In the genomic region with DNA sequence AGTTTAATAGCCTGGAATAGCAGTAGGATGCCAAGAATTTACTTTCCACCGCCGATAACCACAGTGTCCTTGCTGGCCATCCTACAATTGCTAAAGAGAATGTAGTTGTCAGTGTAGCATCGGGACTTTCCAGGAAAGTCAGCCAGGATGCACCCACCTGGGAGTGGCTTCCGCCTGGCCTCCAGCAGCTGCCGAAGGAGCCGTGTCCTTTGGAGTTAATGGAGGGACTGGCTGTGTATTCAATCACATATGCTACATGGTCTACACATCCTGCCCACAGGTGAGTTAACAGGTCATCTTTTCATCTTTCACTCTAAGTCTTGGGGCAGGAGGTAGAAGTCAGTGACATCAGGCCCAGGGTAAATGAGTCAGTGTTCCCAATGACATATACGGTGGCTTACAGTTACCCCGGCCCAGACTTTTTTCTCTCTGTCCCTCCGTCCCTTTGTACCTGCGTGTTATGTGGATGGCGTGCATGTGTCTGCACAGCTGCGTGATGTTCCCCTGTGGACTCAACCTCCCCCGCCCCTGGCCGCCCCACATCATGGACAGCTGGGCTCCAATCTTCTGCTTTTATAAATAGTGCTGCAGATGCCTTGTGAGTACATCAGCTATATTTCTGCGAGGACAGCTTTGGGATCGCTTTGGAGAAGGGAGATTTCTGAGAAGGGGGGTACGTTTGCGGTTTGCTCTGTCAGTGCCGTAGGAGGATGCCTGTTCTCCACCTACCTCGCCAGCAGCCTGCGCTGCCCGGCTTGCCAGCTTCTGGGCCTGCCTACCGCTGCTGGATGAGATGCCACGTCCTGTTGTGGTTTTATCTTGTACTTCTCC, we compare ENCODE assay signal across 13 cellular contexts.
DNase-seq lines count a peak whose midpoint lies in the region; ATAC-seq, FAIRE-seq and TF ChIP-seq lines count a peak whose summit lies in the region.
"Had no signal": no experiment of that assay in that cellular context is flagged by ENCODE, and none has a peak within 500 bp of the region (broad histone marks: within the 10 kb centered on the region; RNA-seq: fewer than 3 reads in every experiment).

No MANE protein-coding gene starts in this region.

- H2AFZ ChIP-seq in Loucy (ENCODE audit: low read length) (no peak overlapping the region), endothelial cell of umbilical vein (ENCODE audit: low read depth, low read length) (no peak overlapping the region)
- H2AFZ ChIP-seq: PC-9 had no signal

- H3K9me3 ChIP-seq in Loucy (ENCODE audit: insufficient read depth, low read depth, low read length): no peaks in the 10 kb centered on the region
- H3K9me3 ChIP-seq in endothelial cell of umbilical vein (replicated peaks; ENCODE audit: control insufficient read depth, insufficient read depth, low read length): no peaks in the 10 kb centered on the region
- peaks cover 0 to 6% (median 0%) of the 10 kb centered on the region in 8 donors for H3K9me3 ChIP-seq in spleen
- H3K9me3 ChIP-seq: tibial nerve had no signal

- POLR2A ChIA-PET in activated CD8-positive, alpha-beta T cell treated with anti-CD3 and anti-CD28 coated beads, Interleukin-2, amount 10 ng/mL, durations not matched to agents 7 days and 5 days (lab: Charles Lee): interaction anchor here (0.5 kb wide), 1 partner anchor 252 kb away, joined by 3 read pairs; no protein-coding TSS in a partner anchor
- POLR2A ChIA-PET in endothelial cell of umbilical vein (lab: Charles Lee): no interaction called here

- no peak overlapping the region for H3K4me3 Mint-ChIP-seq in activated CD8-positive, alpha-beta T cell treated with anti-CD3 and anti-CD28 coated beads, Interleukin-2, amount 10 ng/mL, durations not matched to agents 7 days and 5 days

- no peaks in the 10 kb centered on the region for H3K9me2 ChIP-seq in Loucy (replicated peaks; ENCODE audit: low read depth, low read length)

- H3K36me3 Mint-ChIP-seq in activated CD8-positive, alpha-beta T cell treated with anti-CD3 and anti-CD28 coated beads, Interleukin-2, amount 10 ng/mL, durations not matched to agents 7 days and 5 days (ENCODE audit: low read depth): no peaks in the 10 kb centered on the region

- H3K4me3 ChIP-seq in Loucy (ENCODE audit: low read length, poor library complexity, severe bottlenecking): no peak overlapping the region
- no peak overlapping the region for H3K4me3 ChIP-seq in endothelial cell of umbilical vein (replicated peaks in 1 of 3; ENCODE audit: insufficient read depth in 1 of 3, low read depth in 1 of 3, low read length in 3 of 3)
- no peak overlapping the region for H3K4me3 ChIP-seq in spleen
- H3K4me3 ChIP-seq: PC-9, tibial nerve had no signal

- H3K4me1 ChIP-seq in Loucy (ENCODE audit: insufficient read depth, low read length, poor library complexity, severe bottlenecking) (peaks cover 15% of the 10 kb centered on the region), endothelial cell of umbilical vein (ENCODE audit: control insufficient read depth, extremely low read depth, insufficient read depth, low read length) (no peaks in the 10 kb centered on the region), spleen (peaks cover 0 to 41% (median 11%) of the 10 kb centered on the region in 6 donors)

- TF ChIP-seq CTCF in Loucy (conservative IDR thresholded peaks at IDR 0.05; ENCODE audit: low read length) (0 out of 2 replicates have a peak, but pooled peaks have one; percentile 23), endothelial cell of umbilical vein (IDR thresholded peaks at IDR 0.05; ENCODE audit: extremely low read depth in 1 of 2, insufficient read depth in 1 of 2, low read depth in 1 of 2, low read length in 2 of 2) (no peak), spleen (IDR thresholded peaks at IDR 0.05 in 8 of 11, conservative IDR thresholded peaks at IDR 0.05 in 3 of 11) (no peak), omental fat pad (IDR thresholded peaks at IDR 0.05) (no peak)

- TF ChIP-seq POLR2A in endothelial cell of umbilical vein (IDR thresholded peaks at IDR 0.05; ENCODE audit: low read depth, low read length) (no peak), spleen (IDR thresholded peaks at IDR 0.05) (no peak)

- no peak overlapping the region for H3K27ac Mint-ChIP-seq in activated CD8-positive, alpha-beta T cell treated with anti-CD3 and anti-CD28 coated beads, Interleukin-2, amount 10 ng/mL, durations not matched to agents 7 days and 5 days

- H3K4me2 ChIP-seq in Loucy (ENCODE audit: low read depth, low read length, poor library complexity, severe bottlenecking): peak overlapping the region; percentile 50
- H3K4me2 ChIP-seq in endothelial cell of umbilical vein (ENCODE audit: insufficient read depth, low read length): no peak overlapping the region
- H3K4me2 ChIP-seq: PC-9 had no signal

- H3K27ac ChIP-seq in endothelial cell of umbilical vein (ENCODE audit: insufficient read depth, low read depth, low read length) (no peak overlapping the region), spleen (no peak overlapping the region)
- H3K27ac ChIP-seq: PC-9, tibial nerve had no signal

- H3K9me3 Mint-ChIP-seq in activated CD8-positive, alpha-beta T cell treated with anti-CD3 and anti-CD28 coated beads, Interleukin-2, amount 10 ng/mL, durations not matched to agents 7 days and 5 days (ENCODE audit: insufficient read depth): no peaks in the 10 kb centered on the region

- H3K9ac ChIP-seq in Loucy (ENCODE audit: low read depth, low read length, poor library complexity, severe bottlenecking) (no peak overlapping the region), endothelial cell of umbilical vein (replicated peaks; ENCODE audit: extremely low read depth, insufficient read depth, low read length) (no peak overlapping the region)

- H3K79me2 ChIP-seq in Loucy (ENCODE audit: insufficient read depth, low read length): peaks cover 10% of the 10 kb centered on the region; the same call in 1 of the 2 replicates
- H3K79me2 ChIP-seq in endothelial cell of umbilical vein (ENCODE audit: control insufficient read depth, insufficient read depth, low read length): peaks cover 4% of the 10 kb centered on the region

- 68 to 73% (median 70%) methylated on average over 24 of the region's 24 CpGs for WGBS in spleen, 5 donors

- no peaks in the 10 kb centered on the region for H3F3A ChIP-seq in Loucy (ENCODE audit: low read depth)

- dilution Hi-C loops in endothelial cell of umbilical vein (cut with MboI; ENCODE audit: extremely low pct_ligation_motif_present, low sequenced_read_pairs): no loop called here

- peaks cover 5% of the 10 kb centered on the region for H4K20me1 ChIP-seq in Loucy (ENCODE audit: insufficient read depth, low read length, poor library complexity, severe bottlenecking)
- H4K20me1 ChIP-seq in endothelial cell of umbilical vein (replicated peaks; ENCODE audit: control insufficient read depth, extremely low read depth, insufficient read depth, low read length): no peaks in the 10 kb centered on the region

- BruUV-seq in endothelial cell of umbilical vein (replicated peaks; lab: Mats Ljungman, UMichigan): no TSS peak

- intact Hi-C loops in endothelial cell of umbilical vein (cut with micrococcal nuclease) (no loop called here), spleen (cut with DNase I; ENCODE audit: low total_unique reads) (no loop called here)

- DNase-seq in activated CD8-positive, alpha-beta T cell treated with anti-CD3 and anti-CD28 coated beads, Interleukin-2, amount 10 ng/mL, durations not matched to agents 7 days and 5 days: peak; percentile 28
- DNase-seq in endothelial cell of umbilical vein (ENCODE audit: low read depth, low spot score): no peak
- DNase-seq in spleen: peak; percentile 68
- DNase-seq in omental fat pad (ENCODE audit: low spot score): no peak
- no peak for DNase-seq in DMS 273 treated with DMSO at 0.1 percent for 48 hours (lab: John Stamatoyannopoulos, UW)
- DNase-seq: NCI-H2029 treated with DMSO at 0.1 percent for 48 hours, PC-9 had no signal

- no peaks in the 10 kb centered on the region for H3K9me1 ChIP-seq in endothelial cell of umbilical vein (replicated peaks; ENCODE audit: control insufficient read depth, extremely low read depth, insufficient read depth, low read length)

- CTCF ChIA-PET in activated CD8-positive, alpha-beta T cell treated with anti-CD3 and anti-CD28 coated beads, Interleukin-2, amount 10 ng/mL, durations not matched to agents 7 days and 5 days (lab: Charles Lee): no interaction called here
- CTCF ChIA-PET in endothelial cell of umbilical vein (lab: Charles Lee): no interaction called here

- peaks cover 10% of the 10 kb centered on the region for H3K4me1 Mint-ChIP-seq in activated CD8-positive, alpha-beta T cell treated with anti-CD3 and anti-CD28 coated beads, Interleukin-2, amount 10 ng/mL, durations not matched to agents 7 days and 5 days (ENCODE audit: low read depth)

- H3K27me3 ChIP-seq in Loucy (ENCODE audit: insufficient read depth, low read length, poor library complexity, severe bottlenecking) (no peaks in the 10 kb centered on the region), endothelial cell of umbilical vein (ENCODE audit: control insufficient read depth in 2 of 2, insufficient read depth in 2 of 2, low read length in 2 of 2) (no peaks in the 10 kb centered on the region), spleen (replicated peaks in 1 of 7) (no peaks in the 10 kb centered on the region)
- H3K27me3 ChIP-seq: tibial nerve had no signal

- H3K36me3 ChIP-seq in Loucy (ENCODE audit: insufficient read depth, low read length) (no peaks in the 10 kb centered on the region), endothelial cell of umbilical vein (ENCODE audit: control insufficient read depth in 2 of 2, extremely low read depth in 1 of 2, insufficient read depth in 2 of 2, low read length in 2 of 2) (no peaks in the 10 kb centered on the region), spleen (peaks cover 0 to 11% (median 0%) of the 10 kb centered on the region in 6 donors)
- H3K36me3 ChIP-seq: tibial nerve had no signal

- FAIRE-seq in endothelial cell of umbilical vein (lab: Jason Lieb, UNC): peak; percentile 24
- FAIRE-seq: keratinocyte, TTC549 had no signal

- H3K27me3 Mint-ChIP-seq in activated CD8-positive, alpha-beta T cell treated with anti-CD3 and anti-CD28 coated beads, Interleukin-2, amount 10 ng/mL, durations not matched to agents 7 days and 5 days (ENCODE audit: low read depth): no peaks in the 10 kb centered on the region

- peak; percentile 47 for ATAC-seq in activated CD8-positive, alpha-beta T cell treated with anti-CD3 and anti-CD28 coated beads, Interleukin-2, amount 10 ng/mL, durations not matched to agents 7 days and 5 days
- ATAC-seq in HG03196 (IDR thresholded peaks at IDR 0.05; ENCODE audit: unreplicated experiment) (no peak), omental fat pad (ENCODE audit: low FRiP score) (no peak), HG02798 (IDR thresholded peaks at IDR 0.05; ENCODE audit: poor library complexity, unreplicated experiment) (no peak)

TF ChIP-seq in endothelial cell of umbilical vein, 7 proteins besides CTCF, POLR2A, EP300 and RAD21 (continues in another document):
- TF ChIP-seq EZH2 (IDR thresholded peaks at IDR 0.05; ENCODE audit: borderline replicate concordance, low read depth, low read length, severe bottlenecking) (no peak), FOS (IDR thresholded peaks at IDR 0.05; ENCODE audit: borderline replicate concordance, insufficient read depth, low read length) (no peak), MYC (IDR thresholded peaks at IDR 0.05; ENCODE audit: low read depth, low read length) (no peak), POLR2AphosphoS5 (IDR thresholded peaks at IDR 0.05; ENCODE audit: insufficient read depth, low read depth, low read length) (no peak), GATA2 (IDR thresholded peaks at IDR 0.05; ENCODE audit: insufficient read depth, insufficient read length, low read depth, low read length) (no peak)

Comparison
In these comparisons a context has a peak if more than half of its experiments do, and no peak if none do; other contexts are left out.
1. DNase-seq: peak in activated CD8-positive, alpha-beta T cell treated with anti-CD3 and anti-CD28 coated beads, Interleukin-2, amount 10 ng/mL, durations not matched to agents 7 days and 5 days (single experiment) and spleen (single experiment); none in endothelial cell of umbilical vein (single experiment), omental fat pad (single experiment) and DMS 273 treated with DMSO at 0.1 percent for 48 hours (single experiment).